ENCODE assay signal across 1 cellular context in the genomic region with DNA sequence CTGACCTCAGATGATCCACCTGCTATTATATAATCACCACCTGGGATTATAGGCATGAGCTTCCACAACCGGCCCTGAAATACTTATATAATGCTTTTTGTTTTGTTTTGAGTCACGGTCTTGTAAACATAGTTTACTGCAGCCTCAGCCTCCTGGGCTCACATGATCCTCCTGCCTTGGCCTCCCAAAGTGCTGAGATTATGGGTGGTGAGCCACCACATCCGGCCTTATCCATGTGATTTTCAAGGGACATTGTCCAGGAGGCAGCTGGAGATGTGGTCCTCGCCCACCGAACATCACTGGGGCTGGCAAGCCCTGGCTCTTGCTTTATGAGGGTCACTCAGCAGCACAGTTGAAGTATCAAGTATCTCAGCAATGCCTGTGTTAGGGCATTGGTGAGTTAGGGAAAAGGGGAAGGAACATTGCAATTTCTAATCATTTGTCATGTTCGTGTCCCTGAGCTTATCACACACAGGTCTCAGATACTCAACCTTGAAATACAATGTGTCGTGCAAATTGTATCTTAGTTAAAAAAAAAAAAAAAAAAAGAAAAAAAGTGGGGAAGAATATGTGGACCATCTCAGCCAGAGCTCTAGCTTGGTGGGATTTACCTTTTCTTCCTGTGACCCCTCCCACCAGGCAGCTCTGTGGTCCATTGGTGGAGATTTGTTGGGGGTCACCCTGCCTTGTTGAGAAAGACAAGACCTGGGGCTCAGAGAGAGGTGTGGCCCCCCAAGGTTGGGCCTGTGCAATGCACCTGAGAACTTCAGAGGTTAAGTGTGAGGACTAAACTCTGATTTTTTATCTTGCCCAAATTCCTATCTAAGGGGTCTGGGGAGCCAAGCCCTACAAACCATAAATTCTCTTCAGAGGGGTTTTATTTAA.
A peak's percentile ranks its signal among the peaks of the same experiment; 100 is the strongest.
TF ChIP-seq lines count a peak whose summit lies in the region.

No MANE protein-coding gene starts in this region.

TF ChIP-seq in K562, 482 proteins besides CTCF, POLR2A, EP300 and RAD21 (continues in another document):
- TF ChIP-seq ZHX1 (conservative IDR thresholded peaks at IDR 0.05; ENCODE audit: low read length) (no peak), HLTF (IDR thresholded peaks at IDR 0.05) (no peak), CHCHD3 (CRISPR knock-in tag; IDR thresholded peaks at IDR 0.05) (no peak), ARHGAP35 (IDR thresholded peaks at IDR 0.05; ENCODE audit: partially characterized antibody) (no peak), HSF4 (CRISPR knock-in tag; IDR thresholded peaks at IDR 0.05; ENCODE audit: borderline replicate concordance) (0 out of 2 replicates have a peak, but pooled peaks have one; percentile 5), HOMEZ (CRISPR knock-in tag; IDR thresholded peaks at IDR 0.05) (no peak), PTBP1 (IDR thresholded peaks at IDR 0.05; ENCODE audit: low read depth, low read length) (0 out of 2 replicates have a peak, but pooled peaks have one; percentile 54), GTF2E2 (tag; IDR thresholded peaks at IDR 0.05) (no peak), ZNF23 (CRISPR knock-in tag; IDR thresholded peaks at IDR 0.05) (no peak), MYC (IDR thresholded peaks at IDR 0.05; ENCODE audit: low read depth, low read length) (no peak), MYC (CRISPR knock-in tag; IDR thresholded peaks at IDR 0.05; ENCODE audit: borderline replicate concordance, low read depth) (peak; percentile 49; the same call in 1 of the 2 replicates), MEF2A (IDR thresholded peaks at IDR 0.05; ENCODE audit: control insufficient read depth, low read depth, low read length) (0 out of 2 replicates have a peak, but pooled peaks have one; percentile 6), SIN3B (IDR thresholded peaks at IDR 0.05; ENCODE audit: low read depth) (no peak), CCAR2 (IDR thresholded peaks at IDR 0.05; ENCODE audit: low read depth, low read length) (no peak), PYGO2 (tag; IDR thresholded peaks at IDR 0.05) (no peak), RREB1 (CRISPR knock-in tag; IDR thresholded peaks at IDR 0.05) (no peak), MCM3 (IDR thresholded peaks at IDR 0.05) (no peak), POLR2H (tag; IDR thresholded peaks at IDR 0.05; ENCODE audit: low read depth) (no peak), ELK3 (CRISPR knock-in tag; IDR thresholded peaks at IDR 0.05) (no peak), MEIS2 (IDR thresholded peaks at IDR 0.05; ENCODE audit: partially characterized antibody) (peak; percentile 27), ZBED1 (IDR thresholded peaks at IDR 0.05) (no peak), TEAD4 (IDR thresholded peaks at IDR 0.05; ENCODE audit: low read length) (no peak), TEAD4 (CRISPR knock-in tag; IDR thresholded peaks at IDR 0.05; ENCODE audit: borderline replicate concordance) (no peak), PPARD (CRISPR knock-in tag; IDR thresholded peaks at IDR 0.05) (no peak)
- TF ChIP-seq, protein P1, sequence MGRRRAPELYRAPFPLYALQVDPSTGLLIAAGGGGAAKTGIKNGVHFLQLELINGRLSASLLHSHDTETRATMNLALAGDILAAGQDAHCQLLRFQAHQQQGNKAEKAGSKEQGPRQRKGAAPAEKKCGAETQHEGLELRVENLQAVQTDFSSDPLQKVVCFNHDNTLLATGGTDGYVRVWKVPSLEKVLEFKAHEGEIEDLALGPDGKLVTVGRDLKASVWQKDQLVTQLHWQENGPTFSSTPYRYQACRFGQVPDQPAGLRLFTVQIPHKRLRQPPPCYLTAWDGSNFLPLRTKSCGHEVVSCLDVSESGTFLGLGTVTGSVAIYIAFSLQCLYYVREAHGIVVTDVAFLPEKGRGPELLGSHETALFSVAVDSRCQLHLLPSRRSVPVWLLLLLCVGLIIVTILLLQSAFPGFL (CRISPR knock-in tag; IDR thresholded peaks at IDR 0.05), result no peak
- TF ChIP-seq, protein P2, sequence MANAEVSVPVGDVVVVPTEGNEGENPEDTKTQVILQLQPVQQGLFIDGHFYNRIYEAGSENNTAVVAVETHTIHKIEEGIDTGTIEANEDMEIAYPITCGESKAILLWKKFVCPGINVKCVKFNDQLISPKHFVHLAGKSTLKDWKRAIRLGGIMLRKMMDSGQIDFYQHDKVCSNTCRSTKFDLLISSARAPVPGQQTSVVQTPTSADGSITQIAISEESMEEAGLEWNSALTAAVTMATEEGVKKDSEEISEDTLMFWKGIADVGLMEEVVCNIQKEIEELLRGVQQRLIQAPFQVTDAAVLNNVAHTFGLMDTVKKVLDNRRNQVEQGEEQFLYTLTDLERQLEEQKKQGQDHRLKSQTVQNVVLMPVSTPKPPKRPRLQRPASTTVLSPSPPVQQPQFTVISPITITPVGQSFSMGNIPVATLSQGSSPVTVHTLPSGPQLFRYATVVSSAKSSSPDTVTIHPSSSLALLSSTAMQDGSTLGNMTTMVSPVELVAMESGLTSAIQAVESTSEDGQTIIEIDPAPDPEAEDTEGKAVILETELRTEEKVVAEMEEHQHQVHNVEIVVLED (CRISPR knock-in tag; IDR thresholded peaks at IDR 0.05), result no peak
- TF ChIP-seq, protein P3, sequence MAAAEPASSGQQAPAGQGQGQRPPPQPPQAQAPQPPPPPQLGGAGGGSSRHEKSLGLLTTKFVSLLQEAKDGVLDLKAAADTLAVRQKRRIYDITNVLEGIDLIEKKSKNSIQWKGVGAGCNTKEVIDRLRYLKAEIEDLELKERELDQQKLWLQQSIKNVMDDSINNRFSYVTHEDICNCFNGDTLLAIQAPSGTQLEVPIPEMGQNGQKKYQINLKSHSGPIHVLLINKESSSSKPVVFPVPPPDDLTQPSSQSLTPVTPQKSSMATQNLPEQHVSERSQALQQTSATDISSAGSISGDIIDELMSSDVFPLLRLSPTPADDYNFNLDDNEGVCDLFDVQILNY (CRISPR knock-in tag; IDR thresholded peaks at IDR 0.05), result no peak
- TF ChIP-seq, protein P4, sequence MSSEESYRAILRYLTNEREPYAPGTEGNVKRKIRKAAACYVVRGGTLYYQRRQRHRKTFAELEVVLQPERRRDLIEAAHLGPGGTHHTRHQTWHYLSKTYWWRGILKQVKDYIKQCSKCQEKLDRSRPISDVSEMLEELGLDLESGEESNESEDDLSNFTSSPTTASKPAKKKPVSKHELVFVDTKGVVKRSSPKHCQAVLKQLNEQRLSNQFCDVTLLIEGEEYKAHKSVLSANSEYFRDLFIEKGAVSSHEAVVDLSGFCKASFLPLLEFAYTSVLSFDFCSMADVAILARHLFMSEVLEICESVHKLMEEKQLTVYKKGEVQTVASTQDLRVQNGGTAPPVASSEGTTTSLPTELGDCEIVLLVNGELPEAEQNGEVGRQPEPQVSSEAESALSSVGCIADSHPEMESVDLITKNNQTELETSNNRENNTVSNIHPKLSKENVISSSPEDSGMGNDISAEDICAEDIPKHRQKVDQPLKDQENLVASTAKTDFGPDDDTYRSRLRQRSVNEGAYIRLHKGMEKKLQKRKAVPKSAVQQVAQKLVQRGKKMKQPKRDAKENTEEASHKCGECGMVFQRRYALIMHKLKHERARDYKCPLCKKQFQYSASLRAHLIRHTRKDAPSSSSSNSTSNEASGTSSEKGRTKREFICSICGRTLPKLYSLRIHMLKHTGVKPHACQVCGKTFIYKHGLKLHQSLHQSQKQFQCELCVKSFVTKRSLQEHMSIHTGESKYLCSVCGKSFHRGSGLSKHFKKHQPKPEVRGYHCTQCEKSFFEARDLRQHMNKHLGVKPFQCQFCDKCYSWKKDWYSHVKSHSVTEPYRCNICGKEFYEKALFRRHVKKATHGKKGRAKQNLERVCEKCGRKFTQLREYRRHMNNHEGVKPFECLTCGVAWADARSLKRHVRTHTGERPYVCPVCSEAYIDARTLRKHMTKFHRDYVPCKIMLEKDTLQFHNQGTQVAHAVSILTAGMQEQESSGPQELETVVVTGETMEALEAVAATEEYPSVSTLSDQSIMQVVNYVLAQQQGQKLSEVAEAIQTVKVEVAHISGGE (CRISPR knock-in tag; IDR thresholded peaks at IDR 0.05), result no peak
- TF ChIP-seq, protein P5, sequence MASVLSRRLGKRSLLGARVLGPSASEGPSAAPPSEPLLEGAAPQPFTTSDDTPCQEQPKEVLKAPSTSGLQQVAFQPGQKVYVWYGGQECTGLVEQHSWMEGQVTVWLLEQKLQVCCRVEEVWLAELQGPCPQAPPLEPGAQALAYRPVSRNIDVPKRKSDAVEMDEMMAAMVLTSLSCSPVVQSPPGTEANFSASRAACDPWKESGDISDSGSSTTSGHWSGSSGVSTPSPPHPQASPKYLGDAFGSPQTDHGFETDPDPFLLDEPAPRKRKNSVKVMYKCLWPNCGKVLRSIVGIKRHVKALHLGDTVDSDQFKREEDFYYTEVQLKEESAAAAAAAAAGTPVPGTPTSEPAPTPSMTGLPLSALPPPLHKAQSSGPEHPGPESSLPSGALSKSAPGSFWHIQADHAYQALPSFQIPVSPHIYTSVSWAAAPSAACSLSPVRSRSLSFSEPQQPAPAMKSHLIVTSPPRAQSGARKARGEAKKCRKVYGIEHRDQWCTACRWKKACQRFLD (CRISPR knock-in tag; IDR thresholded peaks at IDR 0.05), result no peak
